ENCODE assay signal across 1 cellular context in genomic region chr12:123389560-123390351, GRCh38.
TF ChIP-seq lines count a peak whose summit lies in the region.

No MANE protein-coding gene starts in this region.

TF ChIP-seq in HEK293, 187 proteins besides CTCF, POLR2A, EP300 and RAD21 (continued from another document):
- no peak for TF ChIP-seq ELK4 (IDR thresholded peaks at IDR 0.05; ENCODE audit: borderline replicate concordance, low read depth, low read length)
- no peak for TF ChIP-seq ZNF350 (tag by site-specific recombination; IDR thresholded peaks at IDR 0.05)
- TF ChIP-seq ATF2 (tag by site-specific recombination; IDR thresholded peaks at IDR 0.05; ENCODE audit: low read depth): no peak
- no peak for TF ChIP-seq ZNF629 (tag by site-specific recombination; IDR thresholded peaks at IDR 0.05)
- no peak for TF ChIP-seq TRIM28 (IDR thresholded peaks at IDR 0.05; ENCODE audit: borderline replicate concordance, low read length)
- TF ChIP-seq ZNF394 (tag by site-specific recombination; IDR thresholded peaks at IDR 0.05; ENCODE audit: borderline replicate concordance): no peak
- peak; percentile 55; the same call in 1 of the 2 replicates for TF ChIP-seq ZNF335 (tag by site-specific recombination; conservative IDR thresholded peaks at IDR 0.05)
- no peak for TF ChIP-seq ZNF561 (tag by site-specific recombination; IDR thresholded peaks at IDR 0.05; ENCODE audit: borderline replicate concordance)
- TF ChIP-seq KLF17 (tag by site-specific recombination; IDR thresholded peaks at IDR 0.05): no peak; the same call in 1 of the 2 replicates
- no peak for TF ChIP-seq ZNF391 (tag by site-specific recombination; IDR thresholded peaks at IDR 0.05; ENCODE audit: borderline replicate concordance, low read depth)
- no peak for TF ChIP-seq ZSCAN23 (tag by site-specific recombination; IDR thresholded peaks at IDR 0.05)
- no peak for TF ChIP-seq ZNF529 (tag by site-specific recombination; IDR thresholded peaks at IDR 0.05; ENCODE audit: insufficient replicate concordance)
- TF ChIP-seq ZNF202 (tag by site-specific recombination; IDR thresholded peaks at IDR 0.05; ENCODE audit: borderline replicate concordance): no peak
- TF ChIP-seq ZNF747 (tag by site-specific recombination; IDR thresholded peaks at IDR 0.05): no peak
- TF ChIP-seq ZNF670 (tag by site-specific recombination; IDR thresholded peaks at IDR 0.05; ENCODE audit: low read depth): no peak
- no peak for TF ChIP-seq ZNF423 (tag by site-specific recombination; IDR thresholded peaks at IDR 0.05)
- TF ChIP-seq YY2 (tag by site-specific recombination; IDR thresholded peaks at IDR 0.05): no peak
- 0 out of 2 replicates have a peak, but pooled peaks have one; percentile 42 for TF ChIP-seq KLF9 (tag by site-specific recombination; IDR thresholded peaks at IDR 0.05; ENCODE audit: low read depth)
- no peak for TF ChIP-seq ZNF2 (tag by site-specific recombination; IDR thresholded peaks at IDR 0.05)
- no peak for TF ChIP-seq ZNF211 (tag by site-specific recombination; IDR thresholded peaks at IDR 0.05; ENCODE audit: low read depth)
- no peak for TF ChIP-seq ZNF792 (tag by site-specific recombination; IDR thresholded peaks at IDR 0.05)
- no peak for TF ChIP-seq PRDM2 (tag by site-specific recombination; IDR thresholded peaks at IDR 0.05; ENCODE audit: borderline replicate concordance)
- no peak for TF ChIP-seq YY1 (tag by site-specific recombination; IDR thresholded peaks at IDR 0.05)
- no peak for TF ChIP-seq SETDB1 (IDR thresholded peaks at IDR 0.05; ENCODE audit: insufficient read length, low read length)
- no peak for TF ChIP-seq ZNF18 (tag by site-specific recombination; IDR thresholded peaks at IDR 0.05)
- TF ChIP-seq MYNN (tag by site-specific recombination; IDR thresholded peaks at IDR 0.05; ENCODE audit: borderline replicate concordance): no peak
- TF ChIP-seq MZF1 (tag by site-specific recombination; IDR thresholded peaks at IDR 0.05; ENCODE audit: borderline replicate concordance): no peak
- TF ChIP-seq ZNF292 (tag by site-specific recombination; IDR thresholded peaks at IDR 0.05; ENCODE audit: borderline replicate concordance, low read depth): no peak
- TF ChIP-seq ZNF266 (tag by site-specific recombination; IDR thresholded peaks at IDR 0.05; ENCODE audit: low read depth): no peak
- no peak for TF ChIP-seq ZNF600 (tag by site-specific recombination; IDR thresholded peaks at IDR 0.05)
- TF ChIP-seq ZNF416 (tag by site-specific recombination; IDR thresholded peaks at IDR 0.05): no peak
- no peak for TF ChIP-seq ZNF24 (tag by site-specific recombination; IDR thresholded peaks at IDR 0.05)
- TF ChIP-seq SP3 (tag by site-specific recombination; IDR thresholded peaks at IDR 0.05): peak; percentile 49; the same call in 1 of the 2 replicates
- TF ChIP-seq SCRT2 (tag by site-specific recombination; IDR thresholded peaks at IDR 0.05): no peak
- TF ChIP-seq ZNF654 (tag by site-specific recombination; IDR thresholded peaks at IDR 0.05; ENCODE audit: low read depth): no peak
- no peak for TF ChIP-seq ZNF114 (tag by site-specific recombination; IDR thresholded peaks at IDR 0.05)
- no peak for TF ChIP-seq INSM2 (tag by site-specific recombination; IDR thresholded peaks at IDR 0.05)
- no peak for TF ChIP-seq ZNF548 (tag by site-specific recombination; IDR thresholded peaks at IDR 0.05)
TF ChIP-seq in HEK293: peak in this region for 19.
